ENCODE assay signal across 8 cellular contexts in the genomic region with DNA sequence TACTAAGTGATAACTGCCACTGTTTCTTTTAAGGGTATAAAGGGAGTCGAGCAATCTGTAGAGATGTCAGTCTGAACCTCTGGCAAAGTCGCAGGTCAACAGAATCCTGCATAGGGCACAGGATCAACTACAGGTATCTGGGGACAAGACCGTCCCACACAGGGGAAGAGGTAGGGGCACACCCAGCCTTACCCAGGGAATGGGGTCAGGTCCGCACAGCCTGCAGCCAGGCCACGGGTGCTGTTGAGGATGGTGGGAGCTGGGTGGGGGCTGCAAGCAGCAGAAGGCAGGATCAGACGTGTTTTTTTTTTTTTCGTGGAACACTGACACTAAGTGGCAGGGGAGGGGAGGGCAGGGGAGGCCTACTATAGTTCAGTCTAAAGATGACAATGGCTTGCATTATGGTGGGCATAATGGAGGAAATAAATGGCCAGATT. TPM values are rescaled to one million over a fixed set of nuclear protein-coding genes. Genes with fewer than 3 reads are reported as not detected.
DNase-seq lines count a peak whose midpoint lies in the region; ATAC-seq and TF ChIP-seq lines count a peak whose summit lies in the region.

No MANE protein-coding gene starts in this region.

- H3K79me1 ChIP-seq in mesendoderm (ENCODE audit: low read length), result peaks cover 26% of the 10 kb centered on the region

- H2BK15ac ChIP-seq in mesendoderm (replicated peaks; ENCODE audit: low read depth), result no peak overlapping the region

- H3K9me3 ChIP-seq in right cardiac atrium (ENCODE audit: control insufficient read depth, low read length) (no peaks in the 10 kb centered on the region), vagina (no peaks in the 10 kb centered on the region)

- peak; percentile 6 to 16 for ATAC-seq in right cardiac atrium
- ATAC-seq in left cardiac atrium, result no peak
- ATAC-seq in activated naive CD8-positive, alpha-beta T cell treated with anti-CD3 and anti-CD28 coated beads, Interleukin-2, amount 50 U/mL, for 24 hours, result no peak

- H3K27ac Mint-ChIP-seq in activated naive CD8-positive, alpha-beta T cell treated with anti-CD3 and anti-CD28 coated beads, Interleukin-2, amount 50 U/mL, for 24 hours, result peak overlapping the region; percentile 38

- no peak overlapping the region for H3K4ac ChIP-seq in mesendoderm (ENCODE audit: low read depth, low read length)

- H4K8ac ChIP-seq in mesendoderm (ENCODE audit: low read depth, low read length), result no peak overlapping the region

- no peak overlapping the region for H2AK5ac ChIP-seq in mesendoderm (ENCODE audit: low read length)

- H3K27me3 ChIP-seq in right cardiac atrium (ENCODE audit: control insufficient read depth, insufficient read depth) (no peaks in the 10 kb centered on the region), mesendoderm (ENCODE audit: insufficient read depth, low read length, poor library complexity) (no peaks in the 10 kb centered on the region), vagina (no peaks in the 10 kb centered on the region)

- DNase-seq in right cardiac atrium (peak in 1 of 3 donors; percentile 53), left cardiac atrium (no peak), mesendoderm (peak; percentile 25), vagina (ENCODE audit: extremely low spot score in 2 of 2) (no peak), NCI-H345 (lab: John Stamatoyannopoulos, UW) (no peak), HuH-7.5 (ENCODE audit: low spot score) (no peak)
- DNase-seq in activated naive CD8-positive, alpha-beta T cell treated with anti-CD3 and anti-CD28 coated beads, Interleukin-2, amount 50 U/mL, for 24 hours, result no peak
- DNase-seq in central memory CD4-positive, alpha-beta T cell, result no peak

- no peaks in the 10 kb centered on the region for H3K36me3 ChIP-seq in mesendoderm (ENCODE audit: control insufficient read depth, insufficient read depth, low read length)
- no peaks in the 10 kb centered on the region for H3K36me3 ChIP-seq in vagina

- WGBS in right cardiac atrium, result 62% methylated on average over 7 of the region's 7 CpGs
- WGBS in mesendoderm (ENCODE audit: extremely low coverage, insufficient coverage, low lambda C conversion rate), result no CpG with 5 or more reads among the region's 7 CpGs

- H3K9ac ChIP-seq in mesendoderm (ENCODE audit: low read length), result no peak overlapping the region

- H3K4me2 ChIP-seq in mesendoderm (ENCODE audit: low read length), result no peak overlapping the region

- no peak overlapping the region for H3K27ac ChIP-seq in right cardiac atrium (ENCODE audit: low read length)
- H3K27ac ChIP-seq in mesendoderm (ENCODE audit: low read depth, low read length), result no peak overlapping the region
- peak overlapping the region; percentile 94 for H3K27ac ChIP-seq in vagina

- H3K23ac ChIP-seq in mesendoderm (ENCODE audit: low read length), result no peak overlapping the region

- H3K4me1 ChIP-seq in right cardiac atrium (ENCODE audit: control insufficient read depth, insufficient read depth, low read length) (peaks cover 11% of the 10 kb centered on the region), mesendoderm (ENCODE audit: control insufficient read depth, low read depth, low read length) (peaks cover 5% of the 10 kb centered on the region), vagina (peaks cover 43% of the 10 kb centered on the region)

- H2BK120ac ChIP-seq in mesendoderm (ENCODE audit: low read depth, low read length), result no peak overlapping the region

- peaks cover 15% of the 10 kb centered on the region for H3K9me3 Mint-ChIP-seq in activated naive CD8-positive, alpha-beta T cell treated with anti-CD3 and anti-CD28 coated beads, Interleukin-2, amount 50 U/mL, for 24 hours

- intact Hi-C loops in right cardiac atrium (cut with DNase I), result loop anchor here in 1 of 4 donors (5.0 kb wide), 1 partner anchor 44 kb away; a partner anchor contains a TSS
- intact Hi-C loops in left cardiac atrium (cut with DNase I), result no loop called here
- intact Hi-C loops in vagina (cut with DNase I), result loop anchor here (5.0 kb wide), 1 partner anchor 44 kb away; a partner anchor contains a TSS

- no peak for TF ChIP-seq POLR2A in vagina (IDR thresholded peaks at IDR 0.05)

- no peaks in the 10 kb centered on the region for H3K27me3 Mint-ChIP-seq in activated naive CD8-positive, alpha-beta T cell treated with anti-CD3 and anti-CD28 coated beads, Interleukin-2, amount 50 U/mL, for 24 hours

- peaks cover 40% of the 10 kb centered on the region for H3K4me1 Mint-ChIP-seq in activated naive CD8-positive, alpha-beta T cell treated with anti-CD3 and anti-CD28 coated beads, Interleukin-2, amount 50 U/mL, for 24 hours

- H4K5ac ChIP-seq in mesendoderm (ENCODE audit: low read length), result no peak overlapping the region

- peak overlapping the region; percentile 72 for H3K4me3 Mint-ChIP-seq in activated naive CD8-positive, alpha-beta T cell treated with anti-CD3 and anti-CD28 coated beads, Interleukin-2, amount 50 U/mL, for 24 hours

- H2BK5ac ChIP-seq in mesendoderm (ENCODE audit: low read length), result no peak overlapping the region

- H3K56ac ChIP-seq in mesendoderm (ENCODE audit: low read length), result no peak overlapping the region

- peaks cover 54% of the 10 kb centered on the region for H3K79me2 ChIP-seq in mesendoderm (ENCODE audit: control insufficient read depth, insufficient read depth, low read length)

- TF ChIP-seq CTCF in vagina (IDR thresholded peaks at IDR 0.05), result no peak

- H3K18ac ChIP-seq in mesendoderm (ENCODE audit: low read length), result no peak overlapping the region

- no peak overlapping the region for H3K4me3 ChIP-seq in right cardiac atrium (ENCODE audit: low read length)
- no peak overlapping the region for H3K4me3 ChIP-seq in mesendoderm (ENCODE audit: low read length)
- H3K4me3 ChIP-seq in vagina, result peak overlapping the region; percentile 91 to 92

- peaks cover 15% of the 10 kb centered on the region for H3K36me3 Mint-ChIP-seq in activated naive CD8-positive, alpha-beta T cell treated with anti-CD3 and anti-CD28 coated beads, Interleukin-2, amount 50 U/mL, for 24 hours (ENCODE audit: low read depth)

RNA-seq across cellular contexts. Expression of a gene that starts 41.9 kb away (rescaled TPM):
- 100 to 1,000 TPM; 368 to 394 (median 376) TPM for total RNA-seq in right cardiac atrium
- 265 TPM for polyA plus RNA-seq in right cardiac atrium
- total RNA-seq in left cardiac atrium, result 100 to 1,000 TPM; 357 to 358 TPM
- polyA plus RNA-seq in mesendoderm (2013, experiment 1 of 2), result 303 TPM
- 315 TPM for polyA plus RNA-seq in mesendoderm (2013, experiment 2 of 2)
- 300 TPM for total RNA-seq in vagina

RNA-seq across cellular contexts. Expression of a gene that starts 42.2 kb away (rescaled TPM):
- total RNA-seq in right cardiac atrium (100 to 1,000 TPM; 232 to 335 (median 247) TPM), left cardiac atrium (100 to 1,000 TPM; 194 to 328 TPM), vagina (198 TPM)
- 153 TPM for polyA plus RNA-seq in right cardiac atrium
- 265 TPM for polyA plus RNA-seq in mesendoderm (2013, experiment 1 of 2)
- 261 TPM for polyA plus RNA-seq in mesendoderm (2013, experiment 2 of 2)

Comparison
In these comparisons a context has a peak if more than half of its experiments do, and no peak if none do; other contexts are left out.
1. ATAC-seq: peak in right cardiac atrium (2 of 2); none in left cardiac atrium (0 of 2) and activated naive CD8-positive, alpha-beta T cell treated with anti-CD3 and anti-CD28 coated beads, Interleukin-2, amount 50 U/mL, for 24 hours (single experiment).
2. H3K4me3 ChIP-seq: peak in vagina (2 of 2); none in right cardiac atrium (single experiment) and mesendoderm (single experiment).